In the genomic region with DNA sequence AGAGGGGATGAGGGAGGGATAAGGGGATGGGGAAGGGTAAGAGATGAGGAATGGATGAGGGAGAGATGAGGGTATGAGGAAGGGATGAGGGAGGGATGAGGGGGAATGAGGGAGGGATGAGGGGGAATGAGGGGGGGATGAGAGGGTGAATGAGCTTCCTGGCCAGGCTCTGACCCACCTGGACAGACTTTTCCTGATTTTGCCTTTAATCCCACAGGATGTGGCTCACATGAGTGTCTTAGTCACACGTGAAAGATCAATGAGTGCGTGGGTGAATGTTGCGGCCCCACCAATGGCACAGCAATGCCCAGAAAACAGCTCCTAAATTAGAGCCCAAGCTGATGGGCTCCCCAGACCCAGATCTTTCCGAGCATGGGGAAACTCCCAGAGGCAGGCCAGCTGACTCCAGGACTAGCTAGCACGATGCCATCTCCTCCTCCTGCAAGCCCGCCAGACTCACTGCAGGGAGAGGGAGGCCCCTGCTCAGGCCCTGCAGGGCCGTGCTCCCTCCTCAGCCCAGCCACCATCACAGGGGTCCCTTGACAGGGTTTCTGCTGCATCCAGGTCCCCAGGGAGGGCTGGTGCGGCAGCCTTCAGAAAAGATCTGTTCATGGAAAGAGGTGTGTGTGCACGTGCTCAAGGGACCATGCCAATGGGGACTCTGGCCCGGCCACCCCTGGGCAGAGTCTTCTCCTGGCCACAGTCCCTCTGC, we compare ENCODE assay signal across 3 cellular contexts.
TF ChIP-seq lines count a peak whose summit lies in the region.

No MANE protein-coding gene starts in this region.

TF ChIP-seq in HCT116, 20 proteins besides CTCF, POLR2A, EP300 and RAD21:
- TF ChIP-seq, protein P1, sequence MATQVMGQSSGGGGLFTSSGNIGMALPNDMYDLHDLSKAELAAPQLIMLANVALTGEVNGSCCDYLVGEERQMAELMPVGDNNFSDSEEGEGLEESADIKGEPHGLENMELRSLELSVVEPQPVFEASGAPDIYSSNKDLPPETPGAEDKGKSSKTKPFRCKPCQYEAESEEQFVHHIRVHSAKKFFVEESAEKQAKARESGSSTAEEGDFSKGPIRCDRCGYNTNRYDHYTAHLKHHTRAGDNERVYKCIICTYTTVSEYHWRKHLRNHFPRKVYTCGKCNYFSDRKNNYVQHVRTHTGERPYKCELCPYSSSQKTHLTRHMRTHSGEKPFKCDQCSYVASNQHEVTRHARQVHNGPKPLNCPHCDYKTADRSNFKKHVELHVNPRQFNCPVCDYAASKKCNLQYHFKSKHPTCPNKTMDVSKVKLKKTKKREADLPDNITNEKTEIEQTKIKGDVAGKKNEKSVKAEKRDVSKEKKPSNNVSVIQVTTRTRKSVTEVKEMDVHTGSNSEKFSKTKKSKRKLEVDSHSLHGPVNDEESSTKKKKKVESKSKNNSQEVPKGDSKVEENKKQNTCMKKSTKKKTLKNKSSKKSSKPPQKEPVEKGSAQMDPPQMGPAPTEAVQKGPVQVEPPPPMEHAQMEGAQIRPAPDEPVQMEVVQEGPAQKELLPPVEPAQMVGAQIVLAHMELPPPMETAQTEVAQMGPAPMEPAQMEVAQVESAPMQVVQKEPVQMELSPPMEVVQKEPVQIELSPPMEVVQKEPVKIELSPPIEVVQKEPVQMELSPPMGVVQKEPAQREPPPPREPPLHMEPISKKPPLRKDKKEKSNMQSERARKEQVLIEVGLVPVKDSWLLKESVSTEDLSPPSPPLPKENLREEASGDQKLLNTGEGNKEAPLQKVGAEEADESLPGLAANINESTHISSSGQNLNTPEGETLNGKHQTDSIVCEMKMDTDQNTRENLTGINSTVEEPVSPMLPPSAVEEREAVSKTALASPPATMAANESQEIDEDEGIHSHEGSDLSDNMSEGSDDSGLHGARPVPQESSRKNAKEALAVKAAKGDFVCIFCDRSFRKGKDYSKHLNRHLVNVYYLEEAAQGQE (IDR thresholded peaks at IDR 0.05; ENCODE audit: low read depth) = no peak
- no peak for TF ChIP-seq YY1 (IDR thresholded peaks at IDR 0.05; ENCODE audit: extremely low read depth, insufficient replicate concordance, low read depth, low read length)

TF ChIP-seq in GM12878, 131 proteins besides CTCF, POLR2A, EP300 and RAD21 (continues in another document):
- no peak for TF ChIP-seq RAD51 (IDR thresholded peaks at IDR 0.05)
- TF ChIP-seq, protein P2, sequence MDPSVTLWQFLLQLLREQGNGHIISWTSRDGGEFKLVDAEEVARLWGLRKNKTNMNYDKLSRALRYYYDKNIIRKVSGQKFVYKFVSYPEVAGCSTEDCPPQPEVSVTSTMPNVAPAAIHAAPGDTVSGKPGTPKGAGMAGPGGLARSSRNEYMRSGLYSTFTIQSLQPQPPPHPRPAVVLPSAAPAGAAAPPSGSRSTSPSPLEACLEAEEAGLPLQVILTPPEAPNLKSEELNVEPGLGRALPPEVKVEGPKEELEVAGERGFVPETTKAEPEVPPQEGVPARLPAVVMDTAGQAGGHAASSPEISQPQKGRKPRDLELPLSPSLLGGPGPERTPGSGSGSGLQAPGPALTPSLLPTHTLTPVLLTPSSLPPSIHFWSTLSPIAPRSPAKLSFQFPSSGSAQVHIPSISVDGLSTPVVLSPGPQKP (IDR thresholded peaks at IDR 0.05; ENCODE audit: low read depth, low read length) = no peak
- TF ChIP-seq NFXL1 (IDR thresholded peaks at IDR 0.05; ENCODE audit: borderline replicate concordance) = no peak
- no peak for TF ChIP-seq YY1 (IDR thresholded peaks at IDR 0.05; ENCODE audit: low read depth, low read length)
- TF ChIP-seq, protein P3, sequence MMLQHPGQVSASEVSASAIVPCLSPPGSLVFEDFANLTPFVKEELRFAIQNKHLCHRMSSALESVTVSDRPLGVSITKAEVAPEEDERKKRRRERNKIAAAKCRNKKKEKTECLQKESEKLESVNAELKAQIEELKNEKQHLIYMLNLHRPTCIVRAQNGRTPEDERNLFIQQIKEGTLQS (IDR thresholded peaks at IDR 0.05; ENCODE audit: borderline replicate concordance, extremely low read depth, low read depth, low read length) = no peak
- TF ChIP-seq MTA2 (IDR thresholded peaks at IDR 0.05; ENCODE audit: low read depth) = no peak
- TF ChIP-seq, protein P4, sequence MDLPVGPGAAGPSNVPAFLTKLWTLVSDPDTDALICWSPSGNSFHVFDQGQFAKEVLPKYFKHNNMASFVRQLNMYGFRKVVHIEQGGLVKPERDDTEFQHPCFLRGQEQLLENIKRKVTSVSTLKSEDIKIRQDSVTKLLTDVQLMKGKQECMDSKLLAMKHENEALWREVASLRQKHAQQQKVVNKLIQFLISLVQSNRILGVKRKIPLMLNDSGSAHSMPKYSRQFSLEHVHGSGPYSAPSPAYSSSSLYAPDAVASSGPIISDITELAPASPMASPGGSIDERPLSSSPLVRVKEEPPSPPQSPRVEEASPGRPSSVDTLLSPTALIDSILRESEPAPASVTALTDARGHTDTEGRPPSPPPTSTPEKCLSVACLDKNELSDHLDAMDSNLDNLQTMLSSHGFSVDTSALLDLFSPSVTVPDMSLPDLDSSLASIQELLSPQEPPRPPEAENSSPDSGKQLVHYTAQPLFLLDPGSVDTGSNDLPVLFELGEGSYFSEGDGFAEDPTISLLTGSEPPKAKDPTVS (IDR thresholded peaks at IDR 0.05; ENCODE audit: low read depth, low read length) = no peak
- TF ChIP-seq SIN3A (IDR thresholded peaks at IDR 0.05; ENCODE audit: low read depth, low read length) = no peak
- no peak for TF ChIP-seq NR2F1 (conservative IDR thresholded peaks at IDR 0.05)
- TF ChIP-seq POU2F2 (IDR thresholded peaks at IDR 0.05; ENCODE audit: borderline replicate concordance, low read depth, low read length) = no peak
- no peak for TF ChIP-seq PAX5 (IDR thresholded peaks at IDR 0.05; ENCODE audit: borderline replicate concordance, low read depth, low read length)
- TF ChIP-seq IKZF1 (conservative IDR thresholded peaks at IDR 0.05) = no peak
- TF ChIP-seq, protein P5, sequence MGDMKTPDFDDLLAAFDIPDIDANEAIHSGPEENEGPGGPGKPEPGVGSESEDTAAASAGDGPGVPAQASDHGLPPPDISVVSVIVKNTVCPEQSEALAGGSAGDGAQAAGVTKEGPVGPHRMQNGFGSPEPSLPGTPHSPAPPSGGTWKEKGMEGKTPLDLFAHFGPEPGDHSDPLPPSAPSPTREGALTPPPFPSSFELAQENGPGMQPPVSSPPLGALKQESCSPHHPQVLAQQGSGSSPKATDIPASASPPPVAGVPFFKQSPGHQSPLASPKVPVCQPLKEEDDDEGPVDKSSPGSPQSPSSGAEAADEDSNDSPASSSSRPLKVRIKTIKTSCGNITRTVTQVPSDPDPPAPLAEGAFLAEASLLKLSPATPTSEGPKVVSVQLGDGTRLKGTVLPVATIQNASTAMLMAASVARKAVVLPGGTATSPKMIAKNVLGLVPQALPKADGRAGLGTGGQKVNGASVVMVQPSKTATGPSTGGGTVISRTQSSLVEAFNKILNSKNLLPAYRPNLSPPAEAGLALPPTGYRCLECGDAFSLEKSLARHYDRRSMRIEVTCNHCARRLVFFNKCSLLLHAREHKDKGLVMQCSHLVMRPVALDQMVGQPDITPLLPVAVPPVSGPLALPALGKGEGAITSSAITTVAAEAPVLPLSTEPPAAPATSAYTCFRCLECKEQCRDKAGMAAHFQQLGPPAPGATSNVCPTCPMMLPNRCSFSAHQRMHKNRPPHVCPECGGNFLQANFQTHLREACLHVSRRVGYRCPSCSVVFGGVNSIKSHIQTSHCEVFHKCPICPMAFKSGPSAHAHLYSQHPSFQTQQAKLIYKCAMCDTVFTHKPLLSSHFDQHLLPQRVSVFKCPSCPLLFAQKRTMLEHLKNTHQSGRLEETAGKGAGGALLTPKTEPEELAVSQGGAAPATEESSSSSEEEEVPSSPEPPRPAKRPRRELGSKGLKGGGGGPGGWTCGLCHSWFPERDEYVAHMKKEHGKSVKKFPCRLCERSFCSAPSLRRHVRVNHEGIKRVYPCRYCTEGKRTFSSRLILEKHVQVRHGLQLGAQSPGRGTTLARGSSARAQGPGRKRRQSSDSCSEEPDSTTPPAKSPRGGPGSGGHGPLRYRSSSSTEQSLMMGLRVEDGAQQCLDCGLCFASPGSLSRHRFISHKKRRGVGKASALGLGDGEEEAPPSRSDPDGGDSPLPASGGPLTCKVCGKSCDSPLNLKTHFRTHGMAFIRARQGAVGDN (IDR thresholded peaks at IDR 0.05) = no peak
- TF ChIP-seq NRF1 (conservative IDR thresholded peaks at IDR 0.05; ENCODE audit: low read depth, low read length) = no peak
- no peak for TF ChIP-seq GABPA (IDR thresholded peaks at IDR 0.05; ENCODE audit: low read depth)
- TF ChIP-seq MEF2A (IDR thresholded peaks at IDR 0.05; ENCODE audit: insufficient read depth, low read depth, low read length) = no peak

TF ChIP-seq in GM23338, 12 proteins besides CTCF, POLR2A, EP300 and RAD21 (continues in another document):
- TF ChIP-seq, protein P1 (IDR thresholded peaks at IDR 0.05; ENCODE audit: unreplicated experiment) = no peak
- TF ChIP-seq JUNB (IDR thresholded peaks at IDR 0.05; ENCODE audit: unreplicated experiment) = no peak
- TF ChIP-seq STAT1 (IDR thresholded peaks at IDR 0.05; ENCODE audit: unreplicated experiment) = no peak
- TF ChIP-seq EZH2 (IDR thresholded peaks at IDR 0.05; ENCODE audit: low read depth, unreplicated experiment) = no peak
- no peak for TF ChIP-seq ZNF331 (CRISPR knock-in tag; IDR thresholded peaks at IDR 0.05; ENCODE audit: low read depth)
- TF ChIP-seq, protein P6, sequence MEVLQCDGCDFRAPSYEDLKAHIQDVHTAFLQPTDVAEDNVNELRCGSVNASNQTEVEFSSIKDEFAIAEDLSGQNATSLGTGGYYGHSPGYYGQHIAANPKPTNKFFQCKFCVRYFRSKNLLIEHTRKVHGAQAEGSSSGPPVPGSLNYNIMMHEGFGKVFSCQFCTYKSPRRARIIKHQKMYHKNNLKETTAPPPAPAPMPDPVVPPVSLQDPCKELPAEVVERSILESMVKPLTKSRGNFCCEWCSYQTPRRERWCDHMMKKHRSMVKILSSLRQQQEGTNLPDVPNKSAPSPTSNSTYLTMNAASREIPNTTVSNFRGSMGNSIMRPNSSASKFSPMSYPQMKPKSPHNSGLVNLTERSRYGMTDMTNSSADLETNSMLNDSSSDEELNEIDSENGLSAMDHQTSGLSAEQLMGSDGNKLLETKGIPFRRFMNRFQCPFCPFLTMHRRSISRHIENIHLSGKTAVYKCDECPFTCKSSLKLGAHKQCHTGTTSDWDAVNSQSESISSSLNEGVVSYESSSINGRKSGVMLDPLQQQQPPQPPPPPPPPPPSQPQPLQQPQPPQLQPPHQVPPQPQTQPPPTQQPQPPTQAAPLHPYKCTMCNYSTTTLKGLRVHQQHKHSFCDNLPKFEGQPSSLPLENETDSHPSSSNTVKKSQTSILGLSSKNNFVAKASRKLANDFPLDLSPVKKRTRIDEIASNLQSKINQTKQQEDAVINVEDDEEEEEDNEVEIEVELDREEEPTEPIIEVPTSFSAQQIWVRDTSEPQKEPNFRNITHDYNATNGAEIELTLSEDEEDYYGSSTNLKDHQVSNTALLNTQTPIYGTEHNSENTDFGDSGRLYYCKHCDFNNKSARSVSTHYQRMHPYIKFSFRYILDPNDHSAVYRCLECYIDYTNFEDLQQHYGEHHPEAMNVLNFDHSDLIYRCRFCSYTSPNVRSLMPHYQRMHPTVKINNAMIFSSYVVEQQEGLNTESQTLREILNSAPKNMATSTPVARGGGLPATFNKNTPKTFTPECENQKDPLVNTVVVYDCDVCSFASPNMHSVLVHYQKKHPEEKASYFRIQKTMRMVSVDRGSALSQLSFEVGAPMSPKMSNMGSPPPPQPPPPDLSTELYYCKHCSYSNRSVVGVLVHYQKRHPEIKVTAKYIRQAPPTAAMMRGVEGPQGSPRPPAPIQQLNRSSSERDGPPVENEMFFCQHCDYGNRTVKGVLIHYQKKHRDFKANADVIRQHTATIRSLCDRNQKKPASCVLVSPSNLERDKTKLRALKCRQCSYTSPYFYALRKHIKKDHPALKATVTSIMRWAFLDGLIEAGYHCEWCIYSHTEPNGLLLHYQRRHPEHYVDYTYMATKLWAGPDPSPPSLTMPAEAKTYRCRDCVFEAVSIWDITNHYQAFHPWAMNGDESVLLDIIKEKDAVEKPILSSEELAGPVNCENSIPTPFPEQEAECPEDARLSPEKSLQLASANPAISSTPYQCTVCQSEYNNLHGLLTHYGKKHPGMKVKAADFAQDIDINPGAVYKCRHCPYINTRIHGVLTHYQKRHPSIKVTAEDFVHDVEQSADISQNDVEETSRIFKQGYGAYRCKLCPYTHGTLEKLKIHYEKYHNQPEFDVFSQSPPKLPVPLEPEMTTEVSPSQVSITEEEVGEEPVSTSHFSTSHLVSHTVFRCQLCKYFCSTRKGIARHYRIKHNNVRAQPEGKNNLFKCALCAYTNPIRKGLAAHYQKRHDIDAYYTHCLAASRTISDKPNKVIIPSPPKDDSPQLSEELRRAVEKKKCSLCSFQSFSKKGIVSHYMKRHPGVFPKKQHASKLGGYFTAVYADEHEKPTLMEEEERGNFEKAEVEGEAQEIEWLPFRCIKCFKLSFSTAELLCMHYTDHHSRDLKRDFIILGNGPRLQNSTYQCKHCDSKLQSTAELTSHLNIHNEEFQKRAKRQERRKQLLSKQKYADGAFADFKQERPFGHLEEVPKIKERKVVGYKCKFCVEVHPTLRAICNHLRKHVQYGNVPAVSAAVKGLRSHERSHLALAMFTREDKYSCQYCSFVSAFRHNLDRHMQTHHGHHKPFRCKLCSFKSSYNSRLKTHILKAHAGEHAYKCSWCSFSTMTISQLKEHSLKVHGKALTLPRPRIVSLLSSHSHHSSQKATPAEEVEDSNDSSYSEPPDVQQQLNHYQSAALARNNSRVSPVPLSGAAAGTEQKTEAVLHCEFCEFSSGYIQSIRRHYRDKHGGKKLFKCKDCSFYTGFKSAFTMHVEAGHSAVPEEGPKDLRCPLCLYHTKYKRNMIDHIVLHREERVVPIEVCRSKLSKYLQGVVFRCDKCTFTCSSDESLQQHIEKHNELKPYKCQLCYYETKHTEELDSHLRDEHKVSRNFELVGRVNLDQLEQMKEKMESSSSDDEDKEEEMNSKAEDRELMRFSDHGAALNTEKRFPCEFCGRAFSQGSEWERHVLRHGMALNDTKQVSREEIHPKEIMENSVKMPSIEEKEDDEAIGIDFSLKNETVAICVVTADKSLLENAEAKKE (CRISPR knock-in tag; IDR thresholded peaks at IDR 0.05) = no peak
- TF ChIP-seq POLR2AphosphoS5 (IDR thresholded peaks at IDR 0.05; ENCODE audit: low read depth) = no peak
- TF ChIP-seq ZNF114 (CRISPR knock-in tag; IDR thresholded peaks at IDR 0.05) = no peak
- no peak for TF ChIP-seq NANOG (IDR thresholded peaks at IDR 0.05; ENCODE audit: borderline replicate concordance)
